In genomic region chr2:181457121-181457740, GRCh38 we compare ENCODE assay signal across 8 cellular contexts. TPM values are rescaled to one million over a fixed set of nuclear protein-coding genes. Genes with fewer than 3 reads are reported as not detected.
DNase-seq lines count a peak whose midpoint lies in the region; ATAC-seq and TF ChIP-seq lines count a peak whose summit lies in the region.

Gene ITGA4, plus strand, starts transcription at chr2:181457386. Its CDS starts 269 bp downstream, at chr2:181457655.

- H3K27me3 ChIP-seq in fibroblast of lung (ENCODE audit: control insufficient read depth, insufficient read depth, low read length) (no peaks in the 10 kb centered on the region), neural cell (ENCODE audit: insufficient read depth, low read depth, low read length) (peaks cover 45% of the 10 kb centered on the region), stomach smooth muscle (ENCODE audit: control insufficient read depth in 1 of 2, insufficient read depth in 2 of 2, low read length in 2 of 2) (peaks cover 8 to 13% of the 10 kb centered on the region in 2 donors)

- H3K4me3 ChIP-seq in AG09309 (ENCODE audit: control insufficient read depth, low read depth, low read length) (peak within 1 kb of the TSS; percentile 81), fibroblast of lung (replicated peaks in 1 of 4; ENCODE audit: control extremely low read depth in 1 of 4, insufficient read depth in 1 of 4, low read depth in 3 of 4, low read length in 4 of 4) (peak within 1 kb of the TSS; percentile 61 to 88 (median 75)), neural cell (ENCODE audit: low read length) (peak within 1 kb of the TSS; percentile 70), stomach smooth muscle (ENCODE audit: low read length in 2 of 2) (peak within 1 kb of the TSS; percentile 70 to 74)

- H3K9me3 ChIP-seq in fibroblast of lung (ENCODE audit: control insufficient read depth, insufficient read depth, low read depth, low read length): no peaks in the 10 kb centered on the region
- no peaks in the 10 kb centered on the region for H3K9me3 ChIP-seq in neural cell (ENCODE audit: low read length)
- H3K9me3 ChIP-seq in stomach smooth muscle (ENCODE audit: control insufficient read depth in 2 of 2, low read length in 2 of 2): no peaks in the 10 kb centered on the region

- TF ChIP-seq CTCF in AG09309 (IDR thresholded peaks at IDR 0.05; ENCODE audit: control insufficient read depth, insufficient read depth, low read depth, low read length, missing control alignments): peak; percentile 69
- peak; percentile 55 to 81 for TF ChIP-seq CTCF in fibroblast of lung (conservative IDR thresholded peaks at IDR 0.05 in 1 of 2, IDR thresholded peaks at IDR 0.05 in 1 of 2; ENCODE audit: low read depth in 1 of 2, low read length in 2 of 2)
- peak; percentile 80 for TF ChIP-seq CTCF in neural cell (IDR thresholded peaks at IDR 0.05; ENCODE audit: poor library complexity, severe bottlenecking)

- TF ChIP-seq EP300 in neural cell (conservative IDR thresholded peaks at IDR 0.05; ENCODE audit: poor library complexity, severe bottlenecking): no peak

- H3K9ac ChIP-seq in fibroblast of lung (ENCODE audit: insufficient read depth, low read length) (peak within 1 kb of the TSS; percentile 76), neural cell (ENCODE audit: low read length) (no peak within 1 kb of the TSS), stomach smooth muscle (ENCODE audit: low read length in 2 of 2) (peak within 1 kb of the TSS; percentile 22 to 43)

- H4K20me1 ChIP-seq in fibroblast of lung (ENCODE audit: control insufficient read depth, extremely low read depth, insufficient read depth, low read length): no peaks in the 10 kb centered on the region
- H4K20me1 ChIP-seq in neural cell (ENCODE audit: insufficient read depth): no peaks in the 10 kb centered on the region

- H3K79me2 ChIP-seq in fibroblast of lung (ENCODE audit: control insufficient read depth, insufficient read depth, low read length) (peaks cover 6% of the 10 kb centered on the region), neural cell (replicated peaks; ENCODE audit: insufficient read depth, low read length) (no peaks in the 10 kb centered on the region)

- H3K4me2 ChIP-seq in fibroblast of lung (ENCODE audit: extremely low read depth, insufficient read depth, low read length) (peak within 1 kb of the TSS; percentile 94), neural cell (ENCODE audit: low read length) (peak within 1 kb of the TSS; percentile 45)

- H3K9me2 ChIP-seq in neural cell (ENCODE audit: insufficient read depth, low read length): no peaks in the 10 kb centered on the region

- peak within 1 kb of the TSS; percentile 91 for H2AFZ ChIP-seq in fibroblast of lung (ENCODE audit: low read length)
- peak within 1 kb of the TSS; percentile 11 for H2AFZ ChIP-seq in neural cell (ENCODE audit: low read depth, low read length)

- H3K27ac ChIP-seq in fibroblast of lung (ENCODE audit: insufficient read depth, low read length) (peak within 1 kb of the TSS; percentile 73), neural cell (ENCODE audit: low read length) (no peak within 1 kb of the TSS), stomach smooth muscle (ENCODE audit: low read length) (no peak within 1 kb of the TSS)

- H3K36me3 ChIP-seq in fibroblast of lung (ENCODE audit: control insufficient read depth, insufficient read depth, low read length): no peaks in the 10 kb centered on the region
- no peaks in the 10 kb centered on the region for H3K36me3 ChIP-seq in neural cell (ENCODE audit: insufficient read depth, low read length)
- H3K36me3 ChIP-seq in stomach smooth muscle (ENCODE audit: control insufficient read depth in 2 of 2, insufficient read depth in 2 of 2, low read length in 2 of 2): no peaks in the 10 kb centered on the region

- DNase-seq in AG09309 (ENCODE audit: low read depth) (no peak), NOMO-1 treated with dmso at 0.1 percent for 144 hours (lab: John Stamatoyannopoulos, UW; ENCODE audit: unreplicated experiment) (peak; percentile 87), activated T-cell treated with anti-CD3 and anti-CD28 coated beads for 48 hours (ENCODE audit: low read depth) (peak; percentile 84), fibroblast of lung (ENCODE audit: low read depth in 2 of 2) (peak; percentile 76 to 79)

- no peaks in the 10 kb centered on the region for H3F3A ChIP-seq in neural cell (ENCODE audit: insufficient read depth, low read length, poor library complexity, severe bottlenecking)

- H3K4me1 ChIP-seq in fibroblast of lung (ENCODE audit: control insufficient read depth, extremely low read depth, insufficient read depth, low read length): no peaks in the 10 kb centered on the region
- H3K4me1 ChIP-seq in stomach smooth muscle (ENCODE audit: control insufficient read depth, insufficient read depth, low read length): peaks cover 5% of the 10 kb centered on the region

- ATAC-seq in GM18867 (IDR thresholded peaks at IDR 0.05; ENCODE audit: unreplicated experiment) (peak; percentile 77), HG03095 (IDR thresholded peaks at IDR 0.05; ENCODE audit: unreplicated experiment) (peak; percentile 68)

- TF ChIP-seq RAD21 in neural cell (conservative IDR thresholded peaks at IDR 0.05): peak; percentile 68

TF ChIP-seq in neural cell, 6 proteins besides CTCF, POLR2A, EP300 and RAD21:
- TF ChIP-seq TAF1 (IDR thresholded peaks at IDR 0.05; ENCODE audit: low read depth) (no peak), POLR2AphosphoS5 (IDR thresholded peaks at IDR 0.05) (no peak), SMC3 (conservative IDR thresholded peaks at IDR 0.05; ENCODE audit: poor library complexity) (peak; percentile 68), MXI1 (conservative IDR thresholded peaks at IDR 0.05; ENCODE audit: poor library complexity, severe bottlenecking) (peak; percentile 17), EZH2 (IDR thresholded peaks at IDR 0.05; ENCODE audit: borderline replicate concordance, insufficient read depth, low read length, poor library complexity, severe bottlenecking) (peak; percentile 47)
- TF ChIP-seq, protein P1, sequence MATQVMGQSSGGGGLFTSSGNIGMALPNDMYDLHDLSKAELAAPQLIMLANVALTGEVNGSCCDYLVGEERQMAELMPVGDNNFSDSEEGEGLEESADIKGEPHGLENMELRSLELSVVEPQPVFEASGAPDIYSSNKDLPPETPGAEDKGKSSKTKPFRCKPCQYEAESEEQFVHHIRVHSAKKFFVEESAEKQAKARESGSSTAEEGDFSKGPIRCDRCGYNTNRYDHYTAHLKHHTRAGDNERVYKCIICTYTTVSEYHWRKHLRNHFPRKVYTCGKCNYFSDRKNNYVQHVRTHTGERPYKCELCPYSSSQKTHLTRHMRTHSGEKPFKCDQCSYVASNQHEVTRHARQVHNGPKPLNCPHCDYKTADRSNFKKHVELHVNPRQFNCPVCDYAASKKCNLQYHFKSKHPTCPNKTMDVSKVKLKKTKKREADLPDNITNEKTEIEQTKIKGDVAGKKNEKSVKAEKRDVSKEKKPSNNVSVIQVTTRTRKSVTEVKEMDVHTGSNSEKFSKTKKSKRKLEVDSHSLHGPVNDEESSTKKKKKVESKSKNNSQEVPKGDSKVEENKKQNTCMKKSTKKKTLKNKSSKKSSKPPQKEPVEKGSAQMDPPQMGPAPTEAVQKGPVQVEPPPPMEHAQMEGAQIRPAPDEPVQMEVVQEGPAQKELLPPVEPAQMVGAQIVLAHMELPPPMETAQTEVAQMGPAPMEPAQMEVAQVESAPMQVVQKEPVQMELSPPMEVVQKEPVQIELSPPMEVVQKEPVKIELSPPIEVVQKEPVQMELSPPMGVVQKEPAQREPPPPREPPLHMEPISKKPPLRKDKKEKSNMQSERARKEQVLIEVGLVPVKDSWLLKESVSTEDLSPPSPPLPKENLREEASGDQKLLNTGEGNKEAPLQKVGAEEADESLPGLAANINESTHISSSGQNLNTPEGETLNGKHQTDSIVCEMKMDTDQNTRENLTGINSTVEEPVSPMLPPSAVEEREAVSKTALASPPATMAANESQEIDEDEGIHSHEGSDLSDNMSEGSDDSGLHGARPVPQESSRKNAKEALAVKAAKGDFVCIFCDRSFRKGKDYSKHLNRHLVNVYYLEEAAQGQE (IDR thresholded peaks at IDR 0.05; ENCODE audit: borderline replicate concordance): no peak

RNA-seq across cellular contexts. Expression of gene ITGA4, which starts in this region (rescaled TPM):
- 18.0 and 57.5 TPM in 2 replicates for total RNA-seq in fibroblast of lung
- polyA plus RNA-seq in fibroblast of lung (27.3 and 44.6 TPM in 2 replicates), neural cell (0.40 TPM in 1 of 2 replicates, not detected in the other)
- polyA plus RNA-seq in fibroblast of lung (2012): 20.8 and 31.5 TPM in 2 replicates
- polyA minus RNA-seq in fibroblast of lung (ENCODE audit: low replicate concordance) (10.1 and 14.0 TPM in 2 replicates), neural cell (not detected in 2 replicates)

Comparison
In these comparisons a context has a peak if more than half of its experiments do, and no peak if none do; other contexts are left out.
1. RNA of gene ITGA4 (polyA plus RNA-seq): 20.8 to 44.6 TPM in fibroblast of lung; 0.40 TPM in neural cell; every median in the first group is over 10 times any median in the second.
2. Peak in every context shown above with its lines, with median percentiles within 50 percentile points of each other: H3K4me3 ChIP-seq and CTCF ChIP-seq.